ENCODE assay signal across 7 cellular contexts in genomic region chr18:14178691-14179196, GRCh38. TPM values are rescaled to one million over a fixed set of nuclear protein-coding genes. Genes with fewer than 3 reads are reported as not detected.
DNase-seq lines count a peak whose midpoint lies in the region; ATAC-seq and TF ChIP-seq lines count a peak whose summit lies in the region.
"Not testable (repeated sequence)": the region's sequence is repeated elsewhere in the genome, so short reads cannot be mapped to it uniquely, and the experiment has no call there.

No MANE protein-coding gene starts in this region.

- H3K4me3 ChIP-seq in astrocyte of the spinal cord (ENCODE audit: low read depth, low read length) (peak overlapping the region; percentile 41), skeletal muscle satellite cell (ENCODE audit: low read length) (peak overlapping the region; percentile 73)

- ATAC-seq in GM18505 (IDR thresholded peaks at IDR 0.05; ENCODE audit: unreplicated experiment): peak; percentile 90
- peak; percentile 93 for ATAC-seq in HG02852 (IDR thresholded peaks at IDR 0.05; ENCODE audit: unreplicated experiment)

- H3K4me1 ChIP-seq in skeletal muscle satellite cell (ENCODE audit: control insufficient read depth, insufficient read depth, low read length): not testable (repeated sequence)

- DNase-seq in NCI-H1105 treated with DMSO at 0.1 percent for 48 hours (lab: John Stamatoyannopoulos, UW): peak; percentile 54
- peak; percentile 69 for DNase-seq in UCSD-AML1 (lab: John Stamatoyannopoulos, UW; ENCODE audit: unreplicated experiment)
- peak; percentile 72 for DNase-seq in astrocyte of the spinal cord (ENCODE audit: low read depth, low spot score)
- peak in 33 of 51 donors; percentile 5 to 68 (median 30) for DNase-seq in hypothalamus (lab: John Stamatoyannopoulos, UW)

- H3K4me2 ChIP-seq in skeletal muscle satellite cell (ENCODE audit: low read length): peak overlapping the region; percentile 77

- H3K9me3 ChIP-seq in skeletal muscle satellite cell (replicated peaks; ENCODE audit: low read length): not testable (repeated sequence)

- not testable (repeated sequence) for H3K36me3 ChIP-seq in skeletal muscle satellite cell (ENCODE audit: insufficient read depth, low read length)

- not testable (repeated sequence) for H3K27me3 ChIP-seq in skeletal muscle satellite cell (ENCODE audit: control insufficient read depth, insufficient read depth, low read length)

- in situ Hi-C loops in astrocyte of the spinal cord (cut with HindIII; ENCODE audit: low sequenced_read_pairs): not testable (repeated sequence)

- H3K9ac ChIP-seq in skeletal muscle satellite cell (ENCODE audit: low read depth, low read length): not testable (repeated sequence)

- peak; percentile 64 for TF ChIP-seq CTCF in astrocyte of the spinal cord (IDR thresholded peaks at IDR 0.05; ENCODE audit: low read depth, low read length)

- TF ChIP-seq POLR2A in GM18505 (IDR thresholded peaks at IDR 0.05; ENCODE audit: borderline replicate concordance, extremely low read depth, insufficient read depth, insufficient read length): not testable (repeated sequence)

RNA-seq across cellular contexts. Expression of gene ZNF519, which starts 46.5 kb away (rescaled TPM):
- 5.8 and 5.9 TPM in 2 replicates for total RNA-seq in skeletal muscle satellite cell (2012; rRNA removed)

Comparison
In these comparisons a context has a peak if more than half of its experiments do, and no peak if none do; other contexts are left out.
1. Peak in every context shown above with its lines: DNase-seq, ATAC-seq and H3K4me3 ChIP-seq.